Comparison of ENCODE assay signal across 2 cellular contexts in genomic region chr5:715636-716035, GRCh38. TPM values are rescaled to one million over a fixed set of nuclear protein-coding genes. Genes with fewer than 3 reads are reported as not detected.
"Had no signal": no experiment of that assay in that cellular context is flagged by ENCODE, and none has a peak within 500 bp of the region (broad histone marks: within the 10 kb centered on the region; RNA-seq: fewer than 3 reads in every experiment).

No MANE protein-coding gene starts in this region.

RNA-seq across cellular contexts. Expression of gene TPPP, which starts 22.5 kb away (rescaled TPM):
- total RNA-seq: LHCN-M2, OCI-LY7 had no signal
